27 cellular contexts compared by ENCODE assay signal in genomic region chr4:13902141-13902540, GRCh38.
DNase-seq lines count a peak whose midpoint lies in the region; ATAC-seq, FAIRE-seq and TF ChIP-seq lines count a peak whose summit lies in the region.
"Had no signal": no experiment of that assay in that cellular context is flagged by ENCODE, and none has a peak within 500 bp of the region (broad histone marks: within the 10 kb centered on the region; RNA-seq: fewer than 3 reads in every experiment).

No MANE protein-coding gene starts in this region.

- ATAC-seq in A549: no peak
- ATAC-seq in IMR-90 (ENCODE audit: low read depth): peak; percentile 21
- ATAC-seq: K562 had no signal

- H4K20me1 ChIP-seq in IMR-90 (ENCODE audit: insufficient read depth, low read length): no peaks in the 10 kb centered on the region

- H2BK120ac ChIP-seq in IMR-90 (ENCODE audit: low read depth, low read length) (peak overlapping the region; percentile 71), mesenchymal stem cell (ENCODE audit: low read depth, low read length) (peak overlapping the region; percentile 15)

- no peak for TF ChIP-seq RAD21 in A549 (conservative IDR thresholded peaks at IDR 0.05 in 1 of 2, IDR thresholded peaks at IDR 0.05 in 1 of 2)
- TF ChIP-seq RAD21 in IMR-90 (IDR thresholded peaks at IDR 0.05; ENCODE audit: low read length): no peak

- 89% methylated on average over 2 of the region's 2 CpGs for WGBS in A549 (ENCODE audit: missing lambda C conversion rate)
- no CpG with 5 or more reads among the region's 2 CpGs for WGBS in IMR-90 (ENCODE audit: extremely low coverage in 2 of 2, insufficient read length in 1 of 2), 2 experiments
- WGBS in mesenchymal stem cell: 100% methylated on average over 2 of the region's 2 CpGs
- WGBS in tibial nerve, 2 donors: 84 to 87% methylated on average over 2 of the region's 2 CpGs

- no peak for FAIRE-seq in A549 (lab: Jason Lieb, UNC)
- FAIRE-seq: GM18507, H54, K562 had no signal

- peaks cover 18% of the 10 kb centered on the region for H3K4me1 ChIP-seq in A549
- H3K4me1 ChIP-seq in IMR-90 (ENCODE audit: control insufficient read depth, insufficient read depth, low read length): peaks cover 12% of the 10 kb centered on the region
- H3K4me1 ChIP-seq in mesenchymal stem cell (ENCODE audit: control insufficient read depth, insufficient read depth, low read depth, low read length): peaks cover 3% of the 10 kb centered on the region
- no peaks in the 10 kb centered on the region for H3K4me1 ChIP-seq in tibial nerve

- H2AK9ac ChIP-seq in IMR-90 (replicated peaks; ENCODE audit: low read depth, low read length, poor library complexity): no peak overlapping the region

- H3K14ac ChIP-seq in IMR-90 (replicated peaks; ENCODE audit: low read depth, low read length): peak overlapping the region; percentile 24; the same call in 1 of the 2 replicates
- no peak overlapping the region for H3K14ac ChIP-seq in mesenchymal stem cell (ENCODE audit: low read length in 2 of 2)

- TF ChIP-seq EP300 in A549 (IDR thresholded peaks at IDR 0.05) (no peak), tibial nerve (IDR thresholded peaks at IDR 0.05) (no peak)

- H3K4ac ChIP-seq in IMR-90 (ENCODE audit: low read depth, low read length) (peak overlapping the region; percentile 51; the same call in 1 of the 2 replicates), mesenchymal stem cell (ENCODE audit: low read depth in 1 of 2, low read length in 2 of 2) (no peak overlapping the region)

- peaks cover 2% of the 10 kb centered on the region for H3K9me1 ChIP-seq in IMR-90 (ENCODE audit: insufficient read depth, low read length)

- intact Hi-C loops in IMR-90 (cut with micrococcal nuclease): no loop called here

- dilution Hi-C loops in IMR-90 (cut with HindIII; ENCODE audit: low sequenced_read_pairs, unreplicated experiment): no loop called here

- H3K4me2 ChIP-seq in A549: no peak overlapping the region
- H3K4me2 ChIP-seq in IMR-90 (ENCODE audit: low read depth, low read length): no peak overlapping the region
- no peak overlapping the region for H3K4me2 ChIP-seq in mesenchymal stem cell (ENCODE audit: low read length, poor library complexity, severe bottlenecking)
- H3K4me2 ChIP-seq: SK-N-SH had no signal

- no peak overlapping the region for H3K23ac ChIP-seq in IMR-90 (ENCODE audit: low read depth, low read length)
- H3K23ac ChIP-seq in mesenchymal stem cell (ENCODE audit: low read length in 2 of 2): no peak overlapping the region

- peak overlapping the region; percentile 6; the same call in 1 of the 2 replicates for H4K5ac ChIP-seq in IMR-90 (ENCODE audit: low read depth, low read length)

- POLR2A ChIA-PET in A549 (lab: Yijun Ruan, JAX) (no interaction called here), IMR-90 (lab: Charles Lee; ENCODE audit: unreplicated experiment) (no interaction called here)

- H4K91ac ChIP-seq in IMR-90 (ENCODE audit: insufficient read depth, low read depth, low read length): 0 out of 2 replicates have a peak overlapping the region, but pooled peaks have one; percentile 41
- no peak overlapping the region for H4K91ac ChIP-seq in mesenchymal stem cell (ENCODE audit: low read length)

- no peaks in the 10 kb centered on the region for H3K79me1 ChIP-seq in IMR-90 (ENCODE audit: low read depth in 1 of 2, low read length in 2 of 2)
- H3K79me1 ChIP-seq in mesenchymal stem cell (replicated peaks; ENCODE audit: low read length, poor library complexity, severe bottlenecking): peaks cover 1% of the 10 kb centered on the region

- H3K9ac ChIP-seq in IMR-90 (ENCODE audit: low read depth, low read length) (no peak overlapping the region), mesenchymal stem cell (ENCODE audit: low read length) (no peak overlapping the region)
- H3K9ac ChIP-seq: SK-N-SH had no signal

- TF ChIP-seq POLR2A in A549 (IDR thresholded peaks at IDR 0.05; ENCODE audit: low read length) (no peak), IMR-90 (IDR thresholded peaks at IDR 0.05; ENCODE audit: low read depth, low read length) (no peak), tibial nerve (IDR thresholded peaks at IDR 0.05) (no peak)

- H2AK5ac ChIP-seq in IMR-90 (ENCODE audit: low read depth, low read length): no peak overlapping the region
- H2AK5ac ChIP-seq in mesenchymal stem cell (ENCODE audit: low read length, severe bottlenecking): no peak overlapping the region

- H2AFZ ChIP-seq in IMR-90 (replicated peaks; ENCODE audit: low read length, poor library complexity): no peak overlapping the region
- H2AFZ ChIP-seq in mesenchymal stem cell (ENCODE audit: low read depth, low read length): no peak overlapping the region

- peak overlapping the region; percentile 16 to 74; a peak in 4 of 6 replicates for H3K27ac ChIP-seq in A549
- no peak overlapping the region for H3K27ac ChIP-seq in IMR-90 (ENCODE audit: insufficient read depth, low read length)
- H3K27ac ChIP-seq in epithelial cell of prostate: peak overlapping the region; percentile 21
- no peak overlapping the region for H3K27ac ChIP-seq in mesenchymal stem cell (ENCODE audit: low read length, poor library complexity, severe bottlenecking)
- no peak overlapping the region for H3K27ac ChIP-seq in tibial nerve
- H3K27ac ChIP-seq in WERI-Rb-1: no peak overlapping the region
- H3K27ac ChIP-seq: 22Rv1, C4-2B, RWPE1 had no signal

- H2BK15ac ChIP-seq in IMR-90 (ENCODE audit: low read depth, low read length) (peak overlapping the region; percentile 28; the same call in 1 of the 3 replicates), mesenchymal stem cell (ENCODE audit: low read depth, poor library complexity, severe bottlenecking) (no peak overlapping the region)

- H3K36me3 ChIP-seq in IMR-90 (ENCODE audit: control insufficient read depth, insufficient read depth, low read length) (no peaks in the 10 kb centered on the region), mesenchymal stem cell (ENCODE audit: control insufficient read depth in 1 of 2, insufficient read depth in 2 of 2, low read depth in 1 of 2, low read length in 2 of 2) (no peaks in the 10 kb centered on the region), tibial nerve (no peaks in the 10 kb centered on the region), WERI-Rb-1 (no peaks in the 10 kb centered on the region)

- no TSS peak for BruUV-seq in IMR-90 (replicated peaks; lab: Mats Ljungman, UMichigan)

- no peak for DNase-seq in A549 (ENCODE audit: low read depth in 1 of 2, low spot score in 1 of 2)
- DNase-seq in IMR-90: peak; percentile 43
- DNase-seq in epithelial cell of prostate (ENCODE audit: low read depth, low spot score): no peak
- DNase-seq in mesenchymal stem cell: peak; percentile 28
- no peak for DNase-seq in tibial nerve (ENCODE audit: low spot score in 2 of 2)
- DNase-seq in NCI-H2029 treated with DMSO at 0.1 percent for 48 hours (lab: John Stamatoyannopoulos, UW): no peak
- no peak for DNase-seq in WERI-Rb-1
- no peak for DNase-seq in NCI-H2107 treated with DMSO at 0.1 percent for 48 hours (lab: John Stamatoyannopoulos, UW; ENCODE audit: unreplicated experiment)
- DNase-seq: Calu3; CD8-positive, alpha-beta memory T cell; DMS153; GDM1; MM.1S; NCI-H1048; NCI-H1436; NCI-H187 treated with DMSO at 0.1 percent for 48 hours; NCI-H226; NCI-H510A treated with DMSO at 0.1 percent for 48 hours; NCI-H748 treated with DMSO at 0.1 percent for 48 hours; SIG-M5; SK-N-SH had no signal

- H2BK5ac ChIP-seq in IMR-90 (ENCODE audit: low read depth, low read length, poor library complexity, severe bottlenecking): peak overlapping the region; percentile 98
- H2BK5ac ChIP-seq in mesenchymal stem cell (ENCODE audit: low read depth, low read length, poor library complexity, severe bottlenecking): no peak overlapping the region

- H3K56ac ChIP-seq in IMR-90 (ENCODE audit: extremely low read depth, insufficient read depth, low read length): no peak overlapping the region

- H3K9me3 ChIP-seq in A549: peaks cover 37% of the 10 kb centered on the region
- no peaks in the 10 kb centered on the region for H3K9me3 ChIP-seq in IMR-90 (ENCODE audit: control insufficient read depth, insufficient read depth, low read length)
- no peaks in the 10 kb centered on the region for H3K9me3 ChIP-seq in mesenchymal stem cell (ENCODE audit: control insufficient read depth, low read length)
- H3K9me3 ChIP-seq in tibial nerve: no peaks in the 10 kb centered on the region
- H3K9me3 ChIP-seq in WERI-Rb-1 (ENCODE audit: severe bottlenecking): no peaks in the 10 kb centered on the region
- H3K9me3 ChIP-seq: SK-N-SH had no signal

- H3K27me3 ChIP-seq in IMR-90 (ENCODE audit: control insufficient read depth, insufficient read depth, low read length): no peaks in the 10 kb centered on the region
- no peaks in the 10 kb centered on the region for H3K27me3 ChIP-seq in mesenchymal stem cell (ENCODE audit: control insufficient read depth in 1 of 2, insufficient read depth in 1 of 2, low read length in 2 of 2)
- no peaks in the 10 kb centered on the region for H3K27me3 ChIP-seq in tibial nerve
- no peaks in the 10 kb centered on the region for H3K27me3 ChIP-seq in WERI-Rb-1 (ENCODE audit: insufficient read depth, low read depth, severe bottlenecking)

- CTCF ChIA-PET in A549 (lab: Yijun Ruan, JAX) (no interaction called here), IMR-90 (lab: Yijun Ruan, JAX) (no interaction called here)

- no peak for TF ChIP-seq CTCF in A549 (IDR thresholded peaks at IDR 0.05)
- no peak for TF ChIP-seq CTCF in IMR-90 (conservative IDR thresholded peaks at IDR 0.05; ENCODE audit: low read depth, low read length)
- TF ChIP-seq CTCF in tibial nerve (IDR thresholded peaks at IDR 0.05): no peak
- TF ChIP-seq CTCF in WERI-Rb-1 (IDR thresholded peaks at IDR 0.05; ENCODE audit: low read depth, low read length): no peak

- peak overlapping the region; percentile 85 for H2BK20ac ChIP-seq in IMR-90 (ENCODE audit: low read depth, low read length)

- peak overlapping the region; percentile 91; the same call in 1 of the 2 replicates for H3K18ac ChIP-seq in IMR-90 (ENCODE audit: low read depth, low read length)
- peak overlapping the region in 1 of 2 experiments; percentile 28 for H3K18ac ChIP-seq in mesenchymal stem cell (ENCODE audit: low read depth in 1 of 2, low read length in 2 of 2)

- H4K8ac ChIP-seq in IMR-90 (ENCODE audit: low read depth in 2 of 2, low read length in 2 of 2) (peak overlapping the region; percentile 18 to 60; a peak in 3 of 4 replicates), mesenchymal stem cell (ENCODE audit: low read length) (no peak overlapping the region)

- H2BK12ac ChIP-seq in mesenchymal stem cell (ENCODE audit: low read length in 2 of 2): no peak overlapping the region

- H3K4me3 ChIP-seq in A549: no peak overlapping the region
- no peak overlapping the region for H3K4me3 ChIP-seq in IMR-90 (ENCODE audit: insufficient read depth, low read depth, low read length)
- H3K4me3 ChIP-seq in mesenchymal stem cell (ENCODE audit: insufficient read depth in 1 of 2, low read depth in 1 of 2, low read length in 2 of 2): no peak overlapping the region
- no peak overlapping the region for H3K4me3 ChIP-seq in tibial nerve
- no peak overlapping the region for H3K4me3 ChIP-seq in WERI-Rb-1 (ENCODE audit: low read depth, low read length)
- H3K4me3 ChIP-seq: K562 had no signal

- in situ Hi-C loops in IMR-90 (cut with MboI; ENCODE audit: low sequenced_read_pairs): loop anchor here (25.0 kb wide), 2 partner anchors 240 to 1435 kb away; no protein-coding TSS in a partner anchor

TF ChIP-seq in A549, 52 proteins besides CTCF, POLR2A, EP300 and RAD21 (continues in another document):
- no peak for TF ChIP-seq SMC3 (IDR thresholded peaks at IDR 0.05)

TF ChIP-seq in IMR-90, 13 proteins besides CTCF, POLR2A, EP300 and RAD21 (continues in another document):
- TF ChIP-seq NFE2L2 (IDR thresholded peaks at IDR 0.05; ENCODE audit: low read depth, low read length): no peak

Comparison
In these comparisons a context has a peak if more than half of its experiments do, and no peak if none do; other contexts are left out.
1. DNase-seq: peak in IMR-90 (single experiment) and mesenchymal stem cell (single experiment); none in A549 (0 of 2), epithelial cell of prostate (single experiment), tibial nerve (0 of 2), NCI-H2029 treated with DMSO at 0.1 percent for 48 hours (single experiment), WERI-Rb-1 (single experiment) and NCI-H2107 treated with DMSO at 0.1 percent for 48 hours (single experiment).
2. H3K27ac ChIP-seq: peak in A549 (2 of 2) and epithelial cell of prostate (single experiment); none in IMR-90 (single experiment), mesenchymal stem cell (single experiment), tibial nerve (0 of 4) and WERI-Rb-1 (single experiment).